1 cellular context compared by ENCODE assay signal in genomic region chr11:128830836-128831780, GRCh38.
TF ChIP-seq lines count a peak whose summit lies in the region.

No MANE protein-coding gene starts in this region.

TF ChIP-seq in K562, 482 proteins besides CTCF, POLR2A, EP300 and RAD21 (continued from another document):
- TF ChIP-seq CHD7 (IDR thresholded peaks at IDR 0.05; ENCODE audit: low read depth, low read length), result no peak
- TF ChIP-seq HOMEZ (CRISPR knock-in tag; IDR thresholded peaks at IDR 0.05), result no peak
- peak; percentile 38 for TF ChIP-seq CTCFL (IDR thresholded peaks at IDR 0.05; ENCODE audit: borderline replicate concordance, insufficient read depth, low read depth, low read length, poor library complexity, severe bottlenecking)
- peak; percentile 73 for TF ChIP-seq SMC3 (conservative IDR thresholded peaks at IDR 0.05; ENCODE audit: insufficient read depth, low read depth, low read length)
- TF ChIP-seq HINFP (tag; conservative IDR thresholded peaks at IDR 0.05; ENCODE audit: low read depth), result no peak
- no peak for TF ChIP-seq PHF21A (IDR thresholded peaks at IDR 0.05; ENCODE audit: borderline replicate concordance, low read depth)
- TF ChIP-seq SMAD4 (CRISPR knock-in tag; conservative IDR thresholded peaks at IDR 0.05), result no peak
- no peak for TF ChIP-seq ZNF57 (CRISPR knock-in tag; IDR thresholded peaks at IDR 0.05)
- no peak for TF ChIP-seq ZNF121 (CRISPR knock-in tag; conservative IDR thresholded peaks at IDR 0.05)
- no peak for TF ChIP-seq TARDBP (IDR thresholded peaks at IDR 0.05)
- TF ChIP-seq RBM25 (IDR thresholded peaks at IDR 0.05; ENCODE audit: low read depth, low read length, severe bottlenecking), result peak; percentile 71
- TF ChIP-seq SRSF9 (IDR thresholded peaks at IDR 0.05; ENCODE audit: borderline replicate concordance, low read depth, low read length), result no peak
- TF ChIP-seq CREB5 (CRISPR knock-in tag; IDR thresholded peaks at IDR 0.05), result no peak
- TF ChIP-seq SLC30A9 (CRISPR knock-in tag; IDR thresholded peaks at IDR 0.05), result no peak
- no peak for TF ChIP-seq PCBP1 (IDR thresholded peaks at IDR 0.05; ENCODE audit: low read depth, low read length, poor library complexity, severe bottlenecking)
- TF ChIP-seq TOE1 (IDR thresholded peaks at IDR 0.05; ENCODE audit: borderline replicate concordance), result no peak
- TF ChIP-seq TOE1 (CRISPR knock-in tag; IDR thresholded peaks at IDR 0.05; ENCODE audit: borderline replicate concordance, low read depth), result no peak
- TF ChIP-seq ZNF175 (CRISPR knock-in tag; IDR thresholded peaks at IDR 0.05; ENCODE audit: low read depth), result no peak
- TF ChIP-seq ZNF311 (CRISPR knock-in tag; IDR thresholded peaks at IDR 0.05), result no peak
- peak; percentile 65; the same call in 1 of the 2 replicates for TF ChIP-seq HMBOX1 (IDR thresholded peaks at IDR 0.05)
- TF ChIP-seq DEAF1 (CRISPR knock-in tag; IDR thresholded peaks at IDR 0.05), result peak; percentile 46; the same call in 1 of the 2 replicates
- TF ChIP-seq STAG1 (CRISPR knock-in tag; IDR thresholded peaks at IDR 0.05; ENCODE audit: borderline replicate concordance), result no peak; the same call in 1 of the 2 replicates
- no peak for TF ChIP-seq BCOR (IDR thresholded peaks at IDR 0.05)
- TF ChIP-seq MIER1 (IDR thresholded peaks at IDR 0.05; ENCODE audit: low read depth), result no peak
- TF ChIP-seq NRF1 (conservative IDR thresholded peaks at IDR 0.05 in 1 of 2, IDR thresholded peaks at IDR 0.05 in 1 of 2), result no peak
- no peak for TF ChIP-seq CLOCK (CRISPR knock-in tag; IDR thresholded peaks at IDR 0.05; ENCODE audit: borderline replicate concordance)
- TF ChIP-seq BACH1 (tag; IDR thresholded peaks at IDR 0.05), result no peak
- TF ChIP-seq MITF (IDR thresholded peaks at IDR 0.05), result no peak
TF ChIP-seq in K562: peak in this region for 5.
